ENCODE assay signal across 13 cellular contexts in the genomic region with DNA sequence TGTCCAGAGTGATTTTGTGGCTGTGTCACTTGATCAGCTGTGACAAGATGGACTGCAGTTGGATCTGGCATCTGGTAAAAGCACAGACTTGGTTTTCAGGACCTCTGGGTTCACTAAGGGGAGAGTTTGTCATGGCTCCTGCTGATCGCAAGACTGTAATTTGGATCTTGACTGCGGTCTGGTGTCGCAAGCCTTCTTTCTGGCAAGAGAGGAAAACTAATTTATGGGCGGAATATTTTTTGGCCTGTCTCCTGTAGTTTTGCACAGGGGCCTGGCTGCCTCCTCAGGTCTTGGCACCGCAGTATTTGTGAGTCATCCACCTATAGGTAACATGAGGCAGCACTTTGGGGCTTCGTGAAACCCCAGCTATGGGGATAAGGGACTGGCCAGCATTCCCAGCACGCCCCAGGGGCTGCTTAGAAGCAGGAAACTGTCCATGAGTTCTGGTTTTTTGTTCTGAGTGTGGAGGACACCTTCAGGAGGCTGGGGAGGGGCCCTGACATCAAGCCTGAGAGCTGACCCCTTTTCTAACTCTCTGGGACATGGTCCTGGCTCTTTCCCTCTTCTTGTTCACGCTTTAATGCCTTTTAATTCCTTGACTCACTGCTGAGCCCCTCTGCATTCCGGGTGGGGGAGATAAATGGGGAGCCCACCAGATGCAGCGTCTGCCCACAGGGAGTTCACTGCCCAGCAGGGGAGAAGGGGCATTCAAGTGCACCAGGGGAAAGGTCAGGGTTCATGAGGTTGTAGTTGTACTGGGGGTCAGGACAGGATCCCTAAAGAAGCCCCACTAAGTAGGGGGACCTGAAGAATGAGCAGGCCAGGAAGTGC. TPM values are rescaled to one million over a fixed set of nuclear protein-coding genes. Genes with fewer than 3 reads are reported as not detected.
DNase-seq lines count a peak whose midpoint lies in the region; ATAC-seq, FAIRE-seq and TF ChIP-seq lines count a peak whose summit lies in the region.
"Had no signal": no experiment of that assay in that cellular context is flagged by ENCODE, and none has a peak within 500 bp of the region (broad histone marks: within the 10 kb centered on the region; RNA-seq: fewer than 3 reads in every experiment).

No MANE protein-coding gene starts in this region.

- no peaks in the 10 kb centered on the region for H3K4me1 Mint-ChIP-seq in activated T-helper 2 cell treated with anti-CD3 and anti-CD28 coated beads, Interferon-gamma antibody, Interleukin-2, Interleukin-4, amounts not matched to agents 10 μg/mL and 5 μg/mL and 100 μg/mL, durations not matched to agents 14 hours and 24 hours and 36 hours (ENCODE audit: low read depth)

- no peak for TF ChIP-seq POLR2A in HepG2 (IDR thresholded peaks at IDR 0.05; ENCODE audit: insufficient read depth in 1 of 2, low read depth in 2 of 2, low read length in 2 of 2)

- DNase-seq in cardiac muscle cell (ENCODE audit: low read depth in 1 of 2, low spot score in 1 of 2) (peak in 1 of 2 donors; percentile 81), left ventricle myocardium inferior (no peak), astrocyte of the hippocampus (ENCODE audit: low read depth, low spot score) (peak; percentile 84), HepG2 (ENCODE audit: low spot score) (no peak), aorta (peak in 1 of 2 donors; percentile 70), globus pallidus (ENCODE audit: low spot score) (no peak), GM19240 (ENCODE audit: insufficient read length, low spot score) (no peak)
- no peak for DNase-seq in activated T-helper 2 cell treated with anti-CD3 and anti-CD28 coated beads, Interferon-gamma antibody, Interleukin-2, Interleukin-4, amounts not matched to agents 10 μg/mL and 5 μg/mL and 100 μg/mL, durations not matched to agents 14 hours and 24 hours and 36 hours (ENCODE audit: low spot score)
- DNase-seq: ACHN; effector memory CD8-positive, alpha-beta T cell; NCI-H748 treated with DMSO at 0.1 percent for 48 hours; right cardiac atrium had no signal

- no peaks in the 10 kb centered on the region for H3K36me3 Mint-ChIP-seq in activated T-helper 2 cell treated with anti-CD3 and anti-CD28 coated beads, Interferon-gamma antibody, Interleukin-2, Interleukin-4, amounts not matched to agents 10 μg/mL and 5 μg/mL and 100 μg/mL, durations not matched to agents 14 hours and 24 hours and 36 hours (ENCODE audit: low read depth)

- 0 out of 2 replicates have a peak overlapping the region, but pooled peaks have one; percentile 6 for H3K4me2 ChIP-seq in HepG2 (ENCODE audit: low read depth, low read length)

- H3K9me3 ChIP-seq in cardiac muscle cell (ENCODE audit: low read depth): no peaks in the 10 kb centered on the region
- no peaks in the 10 kb centered on the region for H3K9me3 ChIP-seq in left ventricle myocardium inferior (replicated peaks)
- no peaks in the 10 kb centered on the region for H3K9me3 ChIP-seq in HepG2 (ENCODE audit: low read length)
- H3K9me3 ChIP-seq in aorta (ENCODE audit: control insufficient read depth, low read length): no peaks in the 10 kb centered on the region

- H3K9me3 Mint-ChIP-seq in activated T-helper 2 cell treated with anti-CD3 and anti-CD28 coated beads, Interferon-gamma antibody, Interleukin-2, Interleukin-4, amounts not matched to agents 10 μg/mL and 5 μg/mL and 100 μg/mL, durations not matched to agents 14 hours and 24 hours and 36 hours: no peaks in the 10 kb centered on the region
- H3K9me3 Mint-ChIP-seq: effector memory CD8-positive, alpha-beta T cell had no signal

- intact Hi-C loops in left ventricle myocardium inferior (cut with micrococcal nuclease) (no loop called here), HepG2 (cut with micrococcal nuclease; ENCODE audit: unreplicated experiment) (no loop called here), aorta (cut with DNase I) (no loop called here)
- intact Hi-C loops in activated T-helper 2 cell treated with anti-CD3 and anti-CD28 coated beads, Interferon-gamma antibody, Interleukin-2, Interleukin-4, amounts not matched to agents 10 μg/mL and 5 μg/mL and 100 μg/mL, durations not matched to agents 14 hours and 24 hours and 36 hours (cut with micrococcal nuclease): no loop called here

- no peak for ATAC-seq in HepG2
- peak; percentile 47 for ATAC-seq in aorta (ENCODE audit: low FRiP score)
- ATAC-seq: effector memory CD8-positive, alpha-beta T cell; K562; right cardiac atrium had no signal

- WGBS in HepG2 (ENCODE audit: low lambda C conversion rate): 93% methylated on average over 10 of the region's 10 CpGs
- WGBS in aorta, 2 donors: 64 to 71% methylated on average over 10 of the region's 10 CpGs

- TF ChIP-seq RAD21 in HepG2 (CRISPR knock-in tag; IDR thresholded peaks at IDR 0.05): no peak

- no peak for FAIRE-seq in HepG2 (lab: Jason Lieb, UNC)
- FAIRE-seq: K562 had no signal

- CTCF ChIA-PET in HepG2 (lab: Yijun Ruan, JAX; ENCODE audit: low intra/inter-chr PET ratio, low total read pairs): no interaction called here

- BruUV-seq in HepG2 (replicated peaks; lab: Mats Ljungman, UMichigan): no TSS peak

- POLR2A ChIA-PET in HepG2 (lab: Yijun Ruan, JAX): interaction anchor here (1.2 kb wide), 1 partner anchor 37 kb away, joined by 3 read pairs; no protein-coding TSS in a partner anchor

- TF ChIP-seq EP300 in HepG2 (IDR thresholded peaks at IDR 0.05; ENCODE audit: low read depth in 2 of 2, low read length in 2 of 2) (no peak), HepG2 (CRISPR knock-in tag; IDR thresholded peaks at IDR 0.05; ENCODE audit: borderline replicate concordance) (no peak)

- H3K4me1 ChIP-seq in cardiac muscle cell (ENCODE audit: low read depth): peaks cover 28% of the 10 kb centered on the region
- peaks cover 46% of the 10 kb centered on the region for H3K4me1 ChIP-seq in left ventricle myocardium inferior
- peaks cover 69% of the 10 kb centered on the region for H3K4me1 ChIP-seq in HepG2 (ENCODE audit: insufficient read depth, low read length)
- H3K4me1 ChIP-seq in aorta (ENCODE audit: control insufficient read depth in 1 of 2, insufficient read depth in 2 of 2, low read length in 2 of 2): no peaks in the 10 kb centered on the region

- in situ Hi-C loops in HepG2 (cut with HindIII; ENCODE audit: extremely low pct_ligation_motif_present, low pct_unique_long_range_greater_than_20kb): no loop called here

- TF ChIP-seq CTCF in cardiac muscle cell (IDR thresholded peaks at IDR 0.05; ENCODE audit: low read depth, low read length): no peak
- TF ChIP-seq CTCF in left ventricle myocardium inferior (IDR thresholded peaks at IDR 0.05; ENCODE audit: borderline replicate concordance): no peak
- TF ChIP-seq CTCF in HepG2 (CRISPR knock-in tag; IDR thresholded peaks at IDR 0.05): no peak

- no peak overlapping the region for H3K4me3 Mint-ChIP-seq in activated T-helper 2 cell treated with anti-CD3 and anti-CD28 coated beads, Interferon-gamma antibody, Interleukin-2, Interleukin-4, amounts not matched to agents 10 μg/mL and 5 μg/mL and 100 μg/mL, durations not matched to agents 14 hours and 24 hours and 36 hours (ENCODE audit: low read depth)
- H3K4me3 Mint-ChIP-seq: effector memory CD8-positive, alpha-beta T cell had no signal

- H4K20me1 ChIP-seq in HepG2 (ENCODE audit: insufficient read depth, low read length): peaks cover 97% of the 10 kb centered on the region

- no peak overlapping the region for H2AFZ ChIP-seq in HepG2 (ENCODE audit: low read length)

- H3K36me3 ChIP-seq in cardiac muscle cell (no peaks in the 10 kb centered on the region), left ventricle myocardium inferior (no peaks in the 10 kb centered on the region), HepG2 (replicated peaks in 1 of 2; ENCODE audit: control insufficient read depth in 1 of 2, insufficient read depth in 2 of 2, low read length in 2 of 2) (peaks cover 2 to 39% of the 10 kb centered on the region in 2 experiments; a peak in 4 of 5 replicates), aorta (ENCODE audit: control insufficient read depth in 1 of 2, insufficient read depth in 2 of 2, low read length in 1 of 2) (no peaks in the 10 kb centered on the region)

- no peak overlapping the region for H3K27ac Mint-ChIP-seq in activated T-helper 2 cell treated with anti-CD3 and anti-CD28 coated beads, Interferon-gamma antibody, Interleukin-2, Interleukin-4, amounts not matched to agents 10 μg/mL and 5 μg/mL and 100 μg/mL, durations not matched to agents 14 hours and 24 hours and 36 hours
- H3K27ac Mint-ChIP-seq: effector memory CD8-positive, alpha-beta T cell had no signal

- H3K27me3 ChIP-seq in cardiac muscle cell (no peaks in the 10 kb centered on the region), left ventricle myocardium inferior (ENCODE audit: low read depth) (no peaks in the 10 kb centered on the region), HepG2 (ENCODE audit: control insufficient read depth in 1 of 2, insufficient read depth in 2 of 2, low read length in 2 of 2) (no peaks in the 10 kb centered on the region), aorta (ENCODE audit: control insufficient read depth in 1 of 2, insufficient read depth in 2 of 2, low read length in 1 of 2) (no peaks in the 10 kb centered on the region)

- peaks cover 100% of the 10 kb centered on the region for H3K79me2 ChIP-seq in HepG2 (ENCODE audit: insufficient read depth, low read length)

- H3K9ac ChIP-seq in HepG2 (ENCODE audit: insufficient read depth, low read depth, low read length): no peak overlapping the region

- H3K27ac ChIP-seq in cardiac muscle cell: peak overlapping the region; percentile 79
- no peak overlapping the region for H3K27ac ChIP-seq in left ventricle myocardium inferior (replicated peaks)
- H3K27ac ChIP-seq in HepG2 (ENCODE audit: extremely low read length, insufficient read depth, low read length): no peak overlapping the region
- no peak overlapping the region for H3K27ac ChIP-seq in aorta (ENCODE audit: low read depth in 1 of 2, low read length in 2 of 2)

- H3K27me3 Mint-ChIP-seq in activated T-helper 2 cell treated with anti-CD3 and anti-CD28 coated beads, Interferon-gamma antibody, Interleukin-2, Interleukin-4, amounts not matched to agents 10 μg/mL and 5 μg/mL and 100 μg/mL, durations not matched to agents 14 hours and 24 hours and 36 hours (ENCODE audit: low read depth): peaks cover 1% of the 10 kb centered on the region

- H3K4me3 ChIP-seq in cardiac muscle cell: no peak overlapping the region
- H3K4me3 ChIP-seq in left ventricle myocardium inferior: no peak overlapping the region
- no peak overlapping the region for H3K4me3 ChIP-seq in HepG2 (replicated peaks in 1 of 3; ENCODE audit: insufficient read depth in 1 of 3, low read depth in 2 of 3, low read length in 3 of 3)
- H3K4me3 ChIP-seq in aorta (ENCODE audit: low read length in 2 of 2): no peak overlapping the region
- H3K4me3 ChIP-seq: K562 had no signal

RNA-seq across cellular contexts. Expression of a gene that starts 12.2 kb away (rescaled TPM):
- total RNA-seq in cardiac muscle cell (55.0 and 71.3 TPM in 2 replicates), left ventricle myocardium inferior (9.6 TPM), HepG2 (2016; rRNA removed; fragmentation: Illumina TruSeq; extraction: Trizol) (34.6 and 44.3 TPM in 2 replicates), aorta (10 to 100 TPM; 27.6 to 32.2 TPM)
- polyA plus RNA-seq in cardiac muscle cell (35.8 and 48.5 TPM in 2 replicates), HepG2 (2011; rRNA removed) (99.1 and 101 TPM in 2 replicates), aorta (1 to 10 TPM; 4.5 to 5.1 TPM)
- total RNA-seq in HepG2 (2016; cell fraction: cytosol; rRNA removed; fragmentation: Illumina TruSeq; extraction: Trizol; ENCODE audit: low read depth): 10.1 and 13.4 TPM in 2 replicates
- 33.4 and 38.6 TPM in 2 replicates for total RNA-seq in HepG2 (2016; cell fraction: insoluble cytoplasmic fraction; rRNA removed; fragmentation: Illumina TruSeq; extraction: Trizol)
- 23.4 and 24.2 TPM in 2 replicates for total RNA-seq in HepG2 (2016; cell fraction: membrane; rRNA removed; fragmentation: Illumina TruSeq; extraction: Trizol)
- total RNA-seq in HepG2 (2016; cell fraction: nucleus; rRNA removed; fragmentation: Illumina TruSeq; extraction: Trizol): 29.3 and 37.6 TPM in 2 replicates
- polyA plus RNA-seq in HepG2 (2011; cell fraction: cytosol; rRNA removed): 62.2 and 70.2 TPM in 2 replicates
- 57.3 and 58.3 TPM in 2 replicates for polyA plus RNA-seq in HepG2 (2011; cell fraction: nucleus; rRNA removed)
- 54.2 and 63.2 TPM in 2 replicates for polyA plus RNA-seq in HepG2 (2012)
- polyA plus RNA-seq in HepG2 (2016; cell fraction: cytosol; fragmentation: Illumina TruSeq; extraction: Trizol; ENCODE audit: low read depth): 12.1 and 15.0 TPM in 2 replicates
- 41.4 and 47.1 TPM in 2 replicates for polyA plus RNA-seq in HepG2 (2016; cell fraction: insoluble cytoplasmic fraction; fragmentation: Illumina TruSeq; extraction: Trizol; ENCODE audit: low read depth)
- 16.0 and 16.3 TPM in 2 replicates for polyA plus RNA-seq in HepG2 (2016; cell fraction: membrane; fragmentation: Illumina TruSeq; extraction: Trizol; ENCODE audit: low read depth)
- polyA plus RNA-seq in HepG2 (2016; cell fraction: nucleus; fragmentation: Illumina TruSeq; extraction: Trizol; ENCODE audit: insufficient read depth, low read depth): 33.7 and 37.2 TPM in 2 replicates
- polyA minus RNA-seq in HepG2 (2011; rRNA and poly(A)+ RNA removed; ENCODE audit: low replicate concordance): 50.3 and 196 TPM in 2 replicates
- polyA minus RNA-seq in HepG2 (2011; cell fraction: cytosol; rRNA and poly(A)+ RNA removed): 58.1 and 67.7 TPM in 2 replicates
- polyA minus RNA-seq in HepG2 (2011; cell fraction: nucleus; rRNA and poly(A)+ RNA removed): 92.1 and 100 TPM in 2 replicates
- 0.05 and 0.66 TPM in 2 replicates for total RNA-seq in activated T-helper 2 cell treated with anti-CD3 and anti-CD28 coated beads, Interferon-gamma antibody, Interleukin-2, Interleukin-4, amounts not matched to agents 10 μg/mL and 5 μg/mL and 100 μg/mL, durations not matched to agents 14 hours and 24 hours and 36 hours
